In the genomic region with DNA sequence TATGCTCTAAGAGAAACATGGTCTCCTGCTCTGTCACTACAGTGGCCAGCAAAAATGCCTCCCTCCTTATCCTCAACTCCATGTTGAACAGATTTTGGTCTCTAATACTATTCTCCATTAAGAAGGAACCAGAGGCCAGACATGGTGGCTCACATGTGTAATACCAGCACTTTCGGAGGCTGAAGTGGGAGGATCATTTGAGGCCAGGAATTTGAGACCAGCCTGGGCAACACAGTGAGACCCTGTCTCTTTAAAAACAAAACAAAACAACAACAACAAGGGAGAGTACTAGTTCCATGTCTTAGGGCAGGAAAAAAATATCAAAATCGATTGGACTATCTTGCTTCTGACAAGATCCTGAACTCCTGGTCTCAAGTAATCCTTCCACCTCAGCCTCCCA, we compare ENCODE assay signal across 30 cellular contexts.
"Had no signal": no experiment of that assay in that cellular context is flagged by ENCODE, and none has a peak within 500 bp of the region (broad histone marks: within the 10 kb centered on the region; RNA-seq: fewer than 3 reads in every experiment).

No MANE protein-coding gene starts in this region.

- DNase-seq: hypothalamus; immature natural killer cell; kidney; left colon; left lung; lower lobe of right lung; mammary epithelial cell; mesenchymal stem cell; naive B cell; natural killer cell; nephron progenitor cell; occipital lobe; stimulated activated CD4-positive, alpha-beta T cell treated with anti-CD3 and anti-CD28 coated beads, Interleukin-12 subunit alpha, Interleukin-12 subunit beta, amount 100 ng/mL, for 4 hours; stimulated activated CD4-positive, alpha-beta T cell treated with anti-CD3 and anti-CD28 coated beads, Interleukin-15, amount 100 ng/mL, for 24 hours; stimulated activated CD4-positive, alpha-beta T cell treated with anti-CD3 and anti-CD28 coated beads, Interleukin-2, amount 100 ng/mL, for 24 hours; stimulated activated CD4-positive, alpha-beta T cell treated with anti-CD3 and anti-CD28 coated beads, Interleukin-4, amount 100 ng/mL, for 1 hour; stimulated activated naive B cell treated with anti-CD40 and anti-IgM and Interleukin-4, amounts not matched to agents 10 μg/mL and 1 μg/mL and 100 μg/mL, for 72 hours; stimulated activated naive CD8-positive, alpha-beta T cell treated with anti-CD3 and anti-CD28 coated beads, Interleukin-15, Interleukin-2, amounts not matched to agents 100 U/mL and 50 U/mL, for 24 hours; stomach; testis; thyroid gland; transverse colon; upper lobe of left lung had no signal

- H3K4me1 Mint-ChIP-seq: nephron progenitor cell, neural progenitor cell had no signal

- H3K27ac Mint-ChIP-seq: immature natural killer cell; natural killer cell; nephron progenitor cell; neural progenitor cell; stimulated activated naive B cell treated with anti-CD40 and anti-IgM and Interleukin-4, amounts not matched to agents 10 μg/mL and 1 μg/mL and 100 μg/mL, for 72 hours had no signal

- H3K9me3 Mint-ChIP-seq: immature natural killer cell; naive B cell; natural killer cell; nephron progenitor cell; neural progenitor cell; stimulated activated naive B cell treated with anti-CD40 and anti-IgM and Interleukin-4, amounts not matched to agents 10 μg/mL and 1 μg/mL and 100 μg/mL, for 72 hours had no signal

- H3K27ac ChIP-seq: left lung, lower lobe of right lung, neural progenitor cell, neutrophil, parathyroid adenoma, right atrium auricular region, skin epidermis, stomach, thyroid gland, transverse colon, upper lobe of left lung, vagina had no signal

- H3K4me3 Mint-ChIP-seq: immature natural killer cell; naive B cell; natural killer cell; nephron progenitor cell; neural progenitor cell; stimulated activated naive B cell treated with anti-CD40 and anti-IgM and Interleukin-4, amounts not matched to agents 10 μg/mL and 1 μg/mL and 100 μg/mL, for 72 hours had no signal

- H3K27me3 Mint-ChIP-seq: naive B cell; stimulated activated naive B cell treated with anti-CD40 and anti-IgM and Interleukin-4, amounts not matched to agents 10 μg/mL and 1 μg/mL and 100 μg/mL, for 72 hours had no signal

- H3K4me1 ChIP-seq: left lung, lower lobe of right lung, neural progenitor cell, parathyroid adenoma, right atrium auricular region, testis, vagina had no signal

- H3K36me3 Mint-ChIP-seq: natural killer cell had no signal

- ATAC-seq: left colon; left lung; lower lobe of right lung; natural killer cell; sciatic nerve; stimulated activated naive B cell treated with anti-CD40 and anti-IgM and Interleukin-4, amounts not matched to agents 10 μg/mL and 1 μg/mL and 100 μg/mL, for 72 hours; stimulated activated naive CD8-positive, alpha-beta T cell treated with anti-CD3 and anti-CD28 coated beads, Interleukin-15, Interleukin-2, amounts not matched to agents 100 U/mL and 50 U/mL, for 24 hours had no signal

- H3K27me3 ChIP-seq: left lung, neural progenitor cell, neutrophil, right atrium auricular region, stomach, testis, thyroid gland, transverse colon, upper lobe of left lung, vagina had no signal
